ENCODE assay signal across 1 cellular context in the genomic region with DNA sequence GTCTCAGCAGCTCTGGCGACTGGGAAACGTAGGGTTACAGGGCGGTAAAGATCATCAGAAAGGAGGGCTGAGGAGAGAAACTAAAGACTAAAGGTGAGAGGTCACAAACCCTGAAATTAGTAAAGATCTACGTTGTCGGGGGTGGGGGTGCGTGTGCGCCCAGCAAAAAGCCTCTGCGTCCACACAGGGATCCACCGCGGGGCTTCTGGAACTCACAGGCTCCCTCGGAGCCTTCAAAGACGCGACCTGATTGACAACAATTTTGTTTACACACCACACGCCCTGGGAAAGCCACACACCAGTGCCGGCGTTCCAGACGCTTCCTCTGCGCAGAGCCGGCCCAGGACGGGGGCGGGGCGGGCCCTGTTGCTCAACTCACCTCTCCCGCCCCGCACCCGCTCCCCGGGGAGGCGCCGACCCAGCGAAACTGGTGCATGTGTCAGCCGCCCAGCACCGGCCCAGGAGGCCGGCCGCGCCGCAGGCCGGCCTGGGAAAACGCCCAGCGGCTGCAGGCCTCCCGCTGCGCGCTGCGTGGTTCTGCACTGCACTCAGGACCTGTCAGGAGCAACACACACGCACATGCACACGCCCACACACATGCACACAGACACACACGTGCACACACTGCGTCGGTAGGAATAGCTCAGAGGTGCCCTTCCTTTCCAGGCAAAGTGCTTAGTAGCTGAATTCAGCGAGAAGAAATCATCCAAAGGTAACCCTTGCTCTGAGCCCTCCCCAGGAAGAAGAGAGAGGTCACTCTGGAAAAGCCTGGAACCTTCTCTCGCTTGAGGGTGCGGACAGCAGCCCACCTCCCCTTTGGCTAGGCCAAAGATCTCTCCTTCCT.
A peak's percentile ranks its signal among the peaks of the same experiment; 100 is the strongest.
TF ChIP-seq lines count a peak whose summit lies in the region.

No MANE protein-coding gene starts in this region.

TF ChIP-seq in liver, 16 proteins besides CTCF, POLR2A, EP300 and RAD21 (continued from another document):
- TF ChIP-seq SP1 (IDR thresholded peaks at IDR 0.05) = peak; percentile 89
